7 cellular contexts compared by ENCODE assay signal in genomic region chr2:96264656-96265348, GRCh38. TPM values are rescaled to one million over a fixed set of nuclear protein-coding genes. Genes with fewer than 3 reads are reported as not detected.
DNase-seq lines count a peak whose midpoint lies in the region; ATAC-seq and TF ChIP-seq lines count a peak whose summit lies in the region.

No MANE protein-coding gene starts in this region.

- H2AFZ ChIP-seq in mammary epithelial cell (ENCODE audit: low read depth, low read length) = peak overlapping the region; percentile 94

- POLR2A ChIA-PET in RWPE1 (lab: Yijun Ruan, JAX; ENCODE audit: low non-redundant PET) = interaction anchor here (0.8 kb wide), 1 partner anchor 56 kb away, joined by 3 read pairs; the partner anchor contains the start of gene STARD7

- no peaks in the 10 kb centered on the region for H3K9me3 Mint-ChIP-seq in stimulated activated naive CD8-positive, alpha-beta T cell treated with anti-CD3 and anti-CD28 coated beads, Interleukin-15, Interleukin-2, amounts not matched to agents 100 ng/mL and 50 ng/mL, for 24 hours

- H3K27me3 ChIP-seq in mammary epithelial cell (ENCODE audit: insufficient read depth, low read length) = no peaks in the 10 kb centered on the region
- no peaks in the 10 kb centered on the region for H3K27me3 ChIP-seq in layer of hippocampus (ENCODE audit: control insufficient read depth, insufficient read depth, low read length)

- H3K9ac ChIP-seq in mammary epithelial cell (ENCODE audit: insufficient read depth, low read length) = peak overlapping the region; percentile 51

- peaks cover 66% of the 10 kb centered on the region for H3K4me1 Mint-ChIP-seq in stimulated activated naive CD8-positive, alpha-beta T cell treated with anti-CD3 and anti-CD28 coated beads, Interleukin-15, Interleukin-2, amounts not matched to agents 100 ng/mL and 50 ng/mL, for 24 hours (ENCODE audit: low read depth)

- CTCF ChIA-PET in RWPE1 (lab: Yijun Ruan, JAX) (interaction anchor here (0.5 to 0.7 kb wide), 2 partner anchors 11 to 157 kb away, joined by 3 read pairs; no protein-coding TSS in a partner anchor), mammary epithelial cell (lab: Charles Lee; ENCODE audit: low non-redundant PET) (no interaction called here)

- H4K20me1 ChIP-seq in mammary epithelial cell (ENCODE audit: insufficient read depth, low read length) = peaks cover 5% of the 10 kb centered on the region

- no peaks in the 10 kb centered on the region for H3K27me3 Mint-ChIP-seq in stimulated activated naive CD8-positive, alpha-beta T cell treated with anti-CD3 and anti-CD28 coated beads, Interleukin-15, Interleukin-2, amounts not matched to agents 100 ng/mL and 50 ng/mL, for 24 hours

- dilution Hi-C loops in mammary epithelial cell (cut with HindIII; ENCODE audit: low sequenced_read_pairs) = loop anchor here (5.0 kb wide), 1 partner anchor 73 kb away; no protein-coding TSS in a partner anchor

- TF ChIP-seq CTCF in RWPE1 (conservative IDR thresholded peaks at IDR 0.05; ENCODE audit: low read depth) = peak; percentile 30; the same call in 1 of the 2 replicates
- peak; percentile 34 to 35 for TF ChIP-seq CTCF in mammary epithelial cell (conservative IDR thresholded peaks at IDR 0.05 in 1 of 2, IDR thresholded peaks at IDR 0.05 in 1 of 2; ENCODE audit: extremely low read depth in 1 of 2, insufficient read depth in 1 of 2, low read depth in 1 of 2, low read length in 2 of 2)

- peak overlapping the region; percentile 99 for H3K4me3 Mint-ChIP-seq in stimulated activated naive CD8-positive, alpha-beta T cell treated with anti-CD3 and anti-CD28 coated beads, Interleukin-15, Interleukin-2, amounts not matched to agents 100 ng/mL and 50 ng/mL, for 24 hours

- peaks cover 90% of the 10 kb centered on the region for H3K79me2 ChIP-seq in mammary epithelial cell (ENCODE audit: insufficient read depth, low read length)

- ATAC-seq in HG03159 (IDR thresholded peaks at IDR 0.05; ENCODE audit: unreplicated experiment) = peak; percentile 2

- in situ Hi-C loops in mammary epithelial cell (cut with MboI; ENCODE audit: low sequenced_read_pairs in 2 of 2) = loop anchor here in 1 of 2 donors (25.0 kb wide), 1 partner anchor 253 kb away; no protein-coding TSS in a partner anchor

- no TSS peak for BruUV-seq in mammary epithelial cell (replicated peaks; lab: Mats Ljungman, UMichigan)

- no peaks in the 10 kb centered on the region for H3K9me3 ChIP-seq in mammary epithelial cell (replicated peaks; ENCODE audit: insufficient read depth, low read length)

- peak overlapping the region; percentile 12 for H3K27ac Mint-ChIP-seq in stimulated activated naive CD8-positive, alpha-beta T cell treated with anti-CD3 and anti-CD28 coated beads, Interleukin-15, Interleukin-2, amounts not matched to agents 100 ng/mL and 50 ng/mL, for 24 hours

- DNase-seq in RWPE1 (ENCODE audit: low spot score) = peak; percentile 30
- DNase-seq in mammary epithelial cell = no peak
- no peak for DNase-seq in NCI-H345 (lab: John Stamatoyannopoulos, UW)

- WGBS in mammary epithelial cell (ENCODE audit: low coverage, missing lambda C conversion rate) = 18% methylated on average over 12 of the region's 33 CpGs

- H3K27ac ChIP-seq in RWPE1 = peak overlapping the region; percentile 76
- no peak overlapping the region for H3K27ac ChIP-seq in mammary epithelial cell (ENCODE audit: insufficient read depth, low read depth, low read length)
- peak overlapping the region; percentile 86 for H3K27ac ChIP-seq in layer of hippocampus (ENCODE audit: low read depth, low read length)

- peak overlapping the region; percentile 98 for H3K4me2 ChIP-seq in mammary epithelial cell (ENCODE audit: insufficient read depth, low read depth, low read length)

- H3K4me1 ChIP-seq in mammary epithelial cell (ENCODE audit: insufficient read depth, low read length) = peaks cover 42% of the 10 kb centered on the region

- H3K4me3 ChIP-seq in GM08714 (ENCODE audit: low read length) (peak overlapping the region; percentile 82), mammary epithelial cell (replicated peaks in 1 of 3; ENCODE audit: insufficient read depth in 1 of 3, low read depth in 2 of 3, low read length in 3 of 3) (peak overlapping the region; percentile 93 to 96 (median 96))

- peaks cover 41% of the 10 kb centered on the region for H3K36me3 Mint-ChIP-seq in stimulated activated naive CD8-positive, alpha-beta T cell treated with anti-CD3 and anti-CD28 coated beads, Interleukin-15, Interleukin-2, amounts not matched to agents 100 ng/mL and 50 ng/mL, for 24 hours (ENCODE audit: low read depth)

- intact Hi-C loops in mammary epithelial cell (cut with micrococcal nuclease) = no loop called here

- H3K36me3 ChIP-seq in mammary epithelial cell (ENCODE audit: insufficient read depth, low read length) = peaks cover 11% of the 10 kb centered on the region

RNA-seq across cellular contexts. Expression of gene TMEM127, which starts 1.0 kb away (rescaled TPM):
- total RNA-seq in mammary epithelial cell = 10 to 100 TPM; 39.9 to 43.8 TPM
- 47.6 TPM for polyA plus RNA-seq in mammary epithelial cell
- polyA minus RNA-seq in mammary epithelial cell = 36.5 TPM

RNA-seq across cellular contexts. Expression of gene CIAO1, which starts 1.2 kb away (rescaled TPM):
- 10 to 100 TPM; 64.5 to 93.9 TPM for total RNA-seq in mammary epithelial cell
- polyA plus RNA-seq in mammary epithelial cell = 92.4 TPM
- 108 TPM for polyA minus RNA-seq in mammary epithelial cell

RNA-seq across cellular contexts. Expression of gene SNRNP200, which starts 40.5 kb away (rescaled TPM):
- 10 to 100 TPM; 45.5 to 93.8 TPM for total RNA-seq in mammary epithelial cell
- 108 TPM for polyA plus RNA-seq in mammary epithelial cell
- polyA minus RNA-seq in mammary epithelial cell = 191 TPM

RNA-seq across cellular contexts. Expression of gene STARD7, which starts 56.2 kb away (rescaled TPM):
- 100 to 1,000 TPM in 1 of 2 donors, 10 to 100 TPM in 1; 96.7 to 241 TPM for total RNA-seq in mammary epithelial cell
- 65.8 TPM for polyA plus RNA-seq in mammary epithelial cell
- 90.8 TPM for polyA minus RNA-seq in mammary epithelial cell
